In genomic region chr1:116111196-116112021, GRCh38 we compare ENCODE assay signal across 8 cellular contexts. TPM values are rescaled to one million over a fixed set of nuclear protein-coding genes. Genes with fewer than 3 reads are reported as not detected.
DNase-seq lines count a peak whose midpoint lies in the region; ATAC-seq and TF ChIP-seq lines count a peak whose summit lies in the region.

Gene MAB21L3, plus strand, starts transcription at chr1:116111399. Its CDS starts 1,217 bp downstream, at chr1:116112616.

- DNase-seq in colonic mucosa (peak; percentile 72), smooth muscle cell (lab: John Stamatoyannopoulos, UW; ENCODE audit: unreplicated experiment) (no peak), WTC11 (ENCODE audit: low spot score) (no peak)
- DNase-seq in activated naive CD4-positive, alpha-beta T cell treated with anti-CD3 and anti-CD28 coated beads, Interleukin-2, amount 10 ng/mL, durations not matched to agents 7 days and 5 days, result no peak
- no peak for DNase-seq in activated T-cell treated with anti-CD3 and anti-CD28 coated beads, Interleukin-2, amount 50 U/mL, for 24 hours

- TF ChIP-seq CTCF in colonic mucosa (IDR thresholded peaks at IDR 0.05) (no peak), smooth muscle cell (IDR thresholded peaks at IDR 0.05; ENCODE audit: borderline replicate concordance, insufficient read depth, poor library complexity, severe bottlenecking) (no peak), WTC11 (IDR thresholded peaks at IDR 0.05) (no peak)

- no peaks in the 10 kb centered on the region for H3K4me1 Mint-ChIP-seq in activated naive CD4-positive, alpha-beta T cell treated with anti-CD3 and anti-CD28 coated beads, Interleukin-2, amount 10 ng/mL, durations not matched to agents 7 days and 5 days
- peaks cover 9% of the 10 kb centered on the region; the same call in 1 of the 2 replicates for H3K4me1 Mint-ChIP-seq in WTC11
- H3K4me1 Mint-ChIP-seq in activated T-cell treated with anti-CD3 and anti-CD28 coated beads, Interleukin-2, amount 50 U/mL, for 24 hours (ENCODE audit: low read depth), result no peaks in the 10 kb centered on the region

- H3K36me3 ChIP-seq in colonic mucosa, result no peaks in the 10 kb centered on the region
- no peaks in the 10 kb centered on the region for H3K36me3 ChIP-seq in smooth muscle cell (ENCODE audit: low read depth)

- no peaks in the 10 kb centered on the region for H3K79me2 ChIP-seq in smooth muscle cell (ENCODE audit: low read depth)

- H3K4me2 ChIP-seq in smooth muscle cell, result no peak within 1 kb of the TSS

- no peak within 1 kb of the TSS for H3K4me3 Mint-ChIP-seq in activated naive CD4-positive, alpha-beta T cell treated with anti-CD3 and anti-CD28 coated beads, Interleukin-2, amount 10 ng/mL, durations not matched to agents 7 days and 5 days
- H3K4me3 Mint-ChIP-seq in WTC11, result no peak within 1 kb of the TSS
- H3K4me3 Mint-ChIP-seq in activated T-cell treated with anti-CD3 and anti-CD28 coated beads, Interleukin-2, amount 50 U/mL, for 24 hours, result no peak within 1 kb of the TSS

- H3K9me3 Mint-ChIP-seq in activated naive CD4-positive, alpha-beta T cell treated with anti-CD3 and anti-CD28 coated beads, Interleukin-2, amount 10 ng/mL, durations not matched to agents 7 days and 5 days, result no peaks in the 10 kb centered on the region
- no peaks in the 10 kb centered on the region for H3K9me3 Mint-ChIP-seq in WTC11
- no peaks in the 10 kb centered on the region for H3K9me3 Mint-ChIP-seq in activated T-cell treated with anti-CD3 and anti-CD28 coated beads, Interleukin-2, amount 50 U/mL, for 24 hours

- no peaks in the 10 kb centered on the region for H3F3A ChIP-seq in smooth muscle cell (ENCODE audit: low read depth)

- H3K27me3 ChIP-seq in colonic mucosa, result no peaks in the 10 kb centered on the region
- no peaks in the 10 kb centered on the region for H3K27me3 ChIP-seq in smooth muscle cell (ENCODE audit: low read depth)

- H3K4me1 ChIP-seq in colonic mucosa (no peaks in the 10 kb centered on the region), smooth muscle cell (ENCODE audit: low read depth) (no peaks in the 10 kb centered on the region)

- H3K27ac Mint-ChIP-seq in activated naive CD4-positive, alpha-beta T cell treated with anti-CD3 and anti-CD28 coated beads, Interleukin-2, amount 10 ng/mL, durations not matched to agents 7 days and 5 days, result no peak within 1 kb of the TSS
- H3K27ac Mint-ChIP-seq in WTC11, result no peak within 1 kb of the TSS
- H3K27ac Mint-ChIP-seq in activated T-cell treated with anti-CD3 and anti-CD28 coated beads, Interleukin-2, amount 50 U/mL, for 24 hours, result no peak within 1 kb of the TSS

- H3K36me3 Mint-ChIP-seq in activated naive CD4-positive, alpha-beta T cell treated with anti-CD3 and anti-CD28 coated beads, Interleukin-2, amount 10 ng/mL, durations not matched to agents 7 days and 5 days, result no peaks in the 10 kb centered on the region
- no peaks in the 10 kb centered on the region for H3K36me3 Mint-ChIP-seq in WTC11
- H3K36me3 Mint-ChIP-seq in activated T-cell treated with anti-CD3 and anti-CD28 coated beads, Interleukin-2, amount 50 U/mL, for 24 hours (ENCODE audit: low read depth), result no peaks in the 10 kb centered on the region

- peaks cover 3% of the 10 kb centered on the region for H3K27me3 Mint-ChIP-seq in activated naive CD4-positive, alpha-beta T cell treated with anti-CD3 and anti-CD28 coated beads, Interleukin-2, amount 10 ng/mL, durations not matched to agents 7 days and 5 days
- H3K27me3 Mint-ChIP-seq in WTC11 (ENCODE audit: low read depth), result no peaks in the 10 kb centered on the region
- peaks cover 10% of the 10 kb centered on the region for H3K27me3 Mint-ChIP-seq in activated T-cell treated with anti-CD3 and anti-CD28 coated beads, Interleukin-2, amount 50 U/mL, for 24 hours

- CTCF ChIA-PET in activated naive CD4-positive, alpha-beta T cell treated with anti-CD3 and anti-CD28 coated beads, Interleukin-2, amount 10 ng/mL, durations not matched to agents 7 days and 5 days (lab: Charles Lee), result no interaction called here
- CTCF ChIA-PET in WTC11 (lab: Charles Lee), result interaction anchor here (0.6 kb wide), 1 partner anchor 28 kb away, joined by 4 read pairs; no protein-coding TSS in a partner anchor

- H3K9ac ChIP-seq in colonic mucosa (ENCODE audit: low read depth in 2 of 2, low read length in 2 of 2), result peak within 1 kb of the TSS; percentile 36 to 79
- H3K9ac ChIP-seq in smooth muscle cell (ENCODE audit: low read depth), result no peak within 1 kb of the TSS

- intact Hi-C loops in colonic mucosa (cut with DNase I), result no loop called here

- ATAC-seq in GM19328 (IDR thresholded peaks at IDR 0.05; ENCODE audit: unreplicated experiment), result peak; percentile 49
- ATAC-seq in HG02973 (IDR thresholded peaks at IDR 0.05; ENCODE audit: unreplicated experiment), result peak; percentile 55
- ATAC-seq in SK-N-SH treated with all-trans-retinoic acid at 6 μM for 48 hours, result no peak
- ATAC-seq in WTC11, result no peak

- 57% methylated on average over 14 of the region's 14 CpGs for WGBS in smooth muscle cell (ENCODE audit: low lambda C conversion rate)

- H3K4me3 ChIP-seq in colonic mucosa, result no peak within 1 kb of the TSS
- no peak within 1 kb of the TSS for H3K4me3 ChIP-seq in smooth muscle cell

- POLR2A ChIA-PET in WTC11 (lab: Charles Lee), result no interaction called here

- H3K9me3 ChIP-seq in colonic mucosa, result no peaks in the 10 kb centered on the region
- no peaks in the 10 kb centered on the region for H3K9me3 ChIP-seq in smooth muscle cell (replicated peaks; ENCODE audit: low read depth)

- no peaks in the 10 kb centered on the region for H4K20me1 ChIP-seq in smooth muscle cell (ENCODE audit: low read depth)

- H3K27ac ChIP-seq in colonic mucosa (peak within 1 kb of the TSS; percentile 85), smooth muscle cell (ENCODE audit: low read depth) (peak within 1 kb of the TSS; percentile 72)

- peak within 1 kb of the TSS; percentile 64 for H2AFZ ChIP-seq in smooth muscle cell (ENCODE audit: low read depth)

TF ChIP-seq in SK-N-SH treated with all-trans-retinoic acid at 6 μM for 48 hours, 23 proteins besides CTCF, POLR2A, EP300 and RAD21:
- TF ChIP-seq ZFP30 (CRISPR knock-in tag; IDR thresholded peaks at IDR 0.05) (no peak), RARB (CRISPR knock-in tag; IDR thresholded peaks at IDR 0.05) (no peak), ZNF70 (CRISPR knock-in tag; IDR thresholded peaks at IDR 0.05) (no peak), GLIS3 (CRISPR knock-in tag; IDR thresholded peaks at IDR 0.05) (no peak), TCF4 (CRISPR knock-in tag; IDR thresholded peaks at IDR 0.05; ENCODE audit: borderline replicate concordance) (no peak)

TF ChIP-seq in WTC11, 78 proteins besides CTCF, POLR2A, EP300 and RAD21:
- TF ChIP-seq ATF6 (CRISPR knock-in tag; IDR thresholded peaks at IDR 0.05) (no peak), KAT7 (CRISPR knock-in tag; IDR thresholded peaks at IDR 0.05; ENCODE audit: borderline replicate concordance) (no peak), NFE2L1 (CRISPR knock-in tag; IDR thresholded peaks at IDR 0.05) (no peak)

RNA-seq across cellular contexts. Expression of gene MAB21L3, which starts in this region (rescaled TPM):
- total RNA-seq in colonic mucosa, result 1 to 10 TPM; 3.9 to 4.5 TPM
- 0.09 and 0.13 TPM in 2 replicates for total RNA-seq in smooth muscle cell
- polyA plus RNA-seq in smooth muscle cell, result 0.26 and 0.58 TPM in 2 replicates
- not detected in 3 replicates for total RNA-seq in WTC11 (2021)

Comparison
In these comparisons a context has a peak if more than half of its experiments do, and no peak if none do; other contexts are left out.
1. ATAC-seq: peak in GM19328 (single experiment) and HG02973 (single experiment); none in SK-N-SH treated with all-trans-retinoic acid at 6 μM for 48 hours (single experiment) and WTC11 (single experiment).